In the genomic region with DNA sequence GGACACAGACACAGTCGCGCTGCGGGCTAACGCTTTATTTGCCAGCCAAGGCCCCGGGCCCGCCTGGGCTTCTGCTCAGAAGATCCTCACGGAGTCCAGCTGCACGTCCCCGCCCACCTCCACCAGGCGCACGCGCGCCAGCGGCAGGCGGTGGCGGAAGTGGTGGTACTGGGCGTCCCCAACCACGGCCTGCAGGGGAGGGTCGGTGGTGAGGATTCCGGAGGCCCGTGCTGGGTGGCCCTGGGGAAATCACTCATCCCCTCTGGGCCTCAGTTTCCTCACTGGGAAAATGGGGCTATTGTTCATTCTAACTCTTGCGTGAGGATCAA, we compare ENCODE assay signal across 16 cellular contexts. TPM values are rescaled to one million over a fixed set of nuclear protein-coding genes. Genes with fewer than 3 reads are reported as not detected.
A peak's percentile ranks its signal among the peaks of the same experiment; 100 is the strongest.
DNase-seq lines count a peak whose midpoint lies in the region; ATAC-seq, FAIRE-seq and TF ChIP-seq lines count a peak whose summit lies in the region.
"Not testable (repeated sequence)": the region's sequence is repeated elsewhere in the genome, so short reads cannot be mapped to it uniquely, and the experiment has no call there.
"Had no signal": no experiment of that assay in that cellular context is flagged by ENCODE, and none has a peak within 500 bp of the region (broad histone marks: within the 10 kb centered on the region; RNA-seq: fewer than 3 reads in every experiment).

No MANE protein-coding gene starts in this region.

- not testable (repeated sequence) for H3K9me3 Mint-ChIP-seq in WTC11; naive thymus-derived CD4-positive, alpha-beta T cell

- not testable (repeated sequence) for H3K27me3 Mint-ChIP-seq in WTC11 (ENCODE audit: low read depth); naive thymus-derived CD4-positive, alpha-beta T cell

- not testable (repeated sequence) for H3K27me3 ChIP-seq in GM12878 (replicated peaks in 1 of 2; ENCODE audit: control insufficient read depth in 2 of 2, insufficient read depth in 2 of 2, low read length in 1 of 2); heart right ventricle; naive thymus-derived CD4-positive, alpha-beta T cell (ENCODE audit: control insufficient read depth in 2 of 2, insufficient read depth in 2 of 2, low read length in 2 of 2); thoracic aorta (replicated peaks; ENCODE audit: insufficient read depth)

- FAIRE-seq in GM12878 (lab: Jason Lieb, UNC): peak; percentile 100

- ATAC-seq in GM18511 (IDR thresholded peaks at IDR 0.05; ENCODE audit: unreplicated experiment) (peak; percentile 69), HG02571 (IDR thresholded peaks at IDR 0.05; ENCODE audit: unreplicated experiment) (peak; percentile 52), HG03135 (IDR thresholded peaks at IDR 0.05; ENCODE audit: unreplicated experiment) (peak; percentile 48), WTC11 (peak; percentile 76), GM12878 (peak; percentile 89), heart right ventricle (peak; percentile 81 to 91 (median 87)), thoracic aorta (ENCODE audit: insufficient number of reproducible peaks, low FRiP score, low read depth) (peak; percentile 46)
- peak; percentile 82 for ATAC-seq in naive thymus-derived CD4-positive, alpha-beta T cell

- H3K4me3 ChIP-seq in GM12878; naive thymus-derived CD4-positive, alpha-beta T cell (ENCODE audit: low read length); thoracic aorta: not testable (repeated sequence)
- H3K4me3 ChIP-seq in heart right ventricle: peak overlapping the region in 1 of 10 donors; percentile 36

- not testable (repeated sequence) for H2AFZ ChIP-seq in GM12878 (ENCODE audit: control insufficient read depth, low read depth, low read length)

- not testable (repeated sequence) for H3K79me2 ChIP-seq in GM12878 (ENCODE audit: control insufficient read depth, insufficient read depth, low read length)

- WGBS in GM12878 (ENCODE audit: insufficient coverage, insufficient replicate concordance, low lambda C conversion rate, missing lambda C conversion rate): no CpG with 5 or more reads among the region's 22 CpGs
- WGBS in heart right ventricle, 2 donors: 18 to 36% methylated on average over 1 of the region's 22 CpGs

- TF ChIP-seq EP300 in GM12878 (IDR thresholded peaks at IDR 0.05; ENCODE audit: borderline replicate concordance in 1 of 2, control insufficient read depth in 1 of 2, low read depth in 2 of 2, low read length in 2 of 2): not testable (repeated sequence)

- not testable (repeated sequence) for H3K36me3 Mint-ChIP-seq in WTC11; naive thymus-derived CD4-positive, alpha-beta T cell

- not testable (repeated sequence) for H3K27ac Mint-ChIP-seq in WTC11; naive thymus-derived CD4-positive, alpha-beta T cell

- not testable (repeated sequence) for H3K4me3 Mint-ChIP-seq in WTC11; naive thymus-derived CD4-positive, alpha-beta T cell

- not testable (repeated sequence) for H3K4me2 ChIP-seq in GM12878 (ENCODE audit: control insufficient read depth, insufficient read depth)

- RAD21 ChIA-PET in GM12878 (lab: Charles Lee; ENCODE audit: unreplicated experiment): not testable (repeated sequence)

- not testable (repeated sequence) for H3K36me3 ChIP-seq in GM12878 (ENCODE audit: control insufficient read depth in 2 of 2, insufficient read depth in 2 of 2, low read length in 1 of 2); heart right ventricle; naive thymus-derived CD4-positive, alpha-beta T cell (ENCODE audit: control insufficient read depth in 2 of 3, insufficient read depth in 3 of 3, low read length in 3 of 3); thoracic aorta

- not testable (repeated sequence) for H3K9ac ChIP-seq in GM12878 (ENCODE audit: control insufficient read depth, insufficient read depth, low read length)

- H4K20me1 ChIP-seq in GM12878 (ENCODE audit: control insufficient read depth, insufficient read depth): not testable (repeated sequence)

- not testable (repeated sequence) for H3K9me3 ChIP-seq in GM12878 (replicated peaks; ENCODE audit: control insufficient read depth, insufficient read depth, low read length); heart right ventricle; naive thymus-derived CD4-positive, alpha-beta T cell (ENCODE audit: control insufficient read depth in 2 of 3, low read length in 3 of 3); thoracic aorta

- SMC1A ChIA-PET in GM12878 (lab: Charles Lee; ENCODE audit: uncharacterized antibody, unreplicated experiment): not testable (repeated sequence)

- not testable (repeated sequence) for H3K27ac ChIP-seq in GM12878 (ENCODE audit: control insufficient read depth, insufficient read depth); heart right ventricle; naive thymus-derived CD4-positive, alpha-beta T cell (ENCODE audit: low read depth, low read length); thoracic aorta

- not testable (repeated sequence) for TF ChIP-seq CTCF in WTC11 (IDR thresholded peaks at IDR 0.05); GM12878 (IDR thresholded peaks at IDR 0.05 in 2 of 3, conservative IDR thresholded peaks at IDR 0.05 in 1 of 3; ENCODE audit: control insufficient read depth in 2 of 3, extremely low read depth in 1 of 3, insufficient read depth in 1 of 3, low read depth in 3 of 3, low read length in 3 of 3); heart right ventricle (IDR thresholded peaks at IDR 0.05); thoracic aorta (IDR thresholded peaks at IDR 0.05)

- not testable (repeated sequence) for H3K4me1 ChIP-seq in GM12878 (ENCODE audit: control insufficient read depth, insufficient read depth, low read length); naive thymus-derived CD4-positive, alpha-beta T cell (ENCODE audit: control insufficient read depth in 2 of 2, insufficient read depth in 2 of 2, low read length in 2 of 2); thoracic aorta (ENCODE audit: control insufficient read depth in 1 of 2, low read depth in 2 of 2)
- peaks cover 0 to 12% (median 6%) of the 10 kb centered on the region in 9 donors for H3K4me1 ChIP-seq in heart right ventricle

- CTCF ChIA-PET in WTC11 (lab: Charles Lee); GM12878 (lab: Yijun Ruan, JAX); naive thymus-derived CD4-positive, alpha-beta T cell (lab: Charles Lee): not testable (repeated sequence)

- H3K4me1 Mint-ChIP-seq in WTC11: not testable (repeated sequence)
- H3K4me1 Mint-ChIP-seq in naive thymus-derived CD4-positive, alpha-beta T cell: peaks cover 0 to 10% (median 7%) of the 10 kb centered on the region in 7 donors

- not testable (repeated sequence) for DNase-seq in WTC11 (ENCODE audit: low spot score); GM12878 (ENCODE audit: low read depth, low spot score); heart right ventricle; naive thymus-derived CD4-positive, alpha-beta T cell; thoracic aorta (ENCODE audit: low spot score)

- BruUV-seq in GM12878 (replicated peaks; lab: Mats Ljungman, UMichigan): not testable (repeated sequence)

- in situ Hi-C loops in GM12878 (cut with MboI): not testable (repeated sequence)

- POLR2A ChIA-PET in WTC11 (lab: Charles Lee); GM12878 (lab: Charles Lee); naive thymus-derived CD4-positive, alpha-beta T cell (lab: Charles Lee): not testable (repeated sequence)

- TF ChIP-seq RAD21 in GM12878 (IDR thresholded peaks at IDR 0.05; ENCODE audit: insufficient read depth, low read depth, low read length): not testable (repeated sequence)

- intact Hi-C loops in GM12878 (cut with micrococcal nuclease; ENCODE audit: unreplicated experiment); heart right ventricle (cut with DNase I); naive thymus-derived CD4-positive, alpha-beta T cell (cut with micrococcal nuclease): not testable (repeated sequence)

- TF ChIP-seq POLR2A in GM12878 (IDR thresholded peaks at IDR 0.05; ENCODE audit: low read depth, low read length): not testable (repeated sequence)

RNA-seq across cellular contexts. Expression of a gene that starts 2.4 kb away (rescaled TPM):
- total RNA-seq in WTC11 (2021): 2.3 TPM in 1 of 3 replicates, not detected in the others
- not detected in 2 replicates for total RNA-seq in GM12878 (2013; cell fraction: nucleolus; rRNA removed)
- total RNA-seq in GM12878 (2014; rRNA removed): not detected in 2 replicates
- total RNA-seq in GM12878 (2014; rRNA removed; fragmentation: Illumina TruSeq; extraction: Trizol): not detected in 2 replicates
- total RNA-seq in GM12878 (2021): not detected in 2 replicates
- polyA plus RNA-seq in GM12878 (2011; ENCODE audit: low read depth): not detected
- 0.19 TPM in 1 of 2 replicates, not detected in the other for polyA plus RNA-seq in GM12878 (2011; rRNA removed)
- polyA plus RNA-seq in GM12878 (2011; cell fraction: cytosol; rRNA removed): not detected in 2 replicates
- not detected in 2 replicates for polyA plus RNA-seq in GM12878 (2011; cell fraction: nucleus; rRNA removed)
- not detected in 2 replicates for polyA plus RNA-seq in GM12878 (2012)
- not detected in 2 replicates for polyA plus RNA-seq in GM12878 (2014; fragmentation: Illumina TruSeq; extraction: Trizol)
- polyA plus RNA-seq in GM12878 (2014; fragmentation: Nextera tagmentation; extraction: Ambion mirVana): not detected
- not detected in 2 replicates for polyA plus RNA-seq in GM12878 (2014; rRNA removed)
- polyA plus RNA-seq in GM12878 (2016; fragmentation: Nextera tagmentation; extraction: Ambion mirVana): not detected
- polyA minus RNA-seq in GM12878 (2011; rRNA and poly(A)+ RNA removed): not detected in 2 replicates
- polyA minus RNA-seq in GM12878 (2011; cell fraction: cytosol; rRNA and poly(A)+ RNA removed): not detected in 2 replicates
- polyA minus RNA-seq in GM12878 (2011; cell fraction: nucleus; rRNA and poly(A)+ RNA removed): not detected in 2 replicates
- not detected for total RNA-seq in heart right ventricle
- polyA plus RNA-seq in heart right ventricle: not detected
- total RNA-seq in naive thymus-derived CD4-positive, alpha-beta T cell: not detected
- polyA plus RNA-seq in naive thymus-derived CD4-positive, alpha-beta T cell: not detected
- not detected for total RNA-seq in thoracic aorta
- total RNA-seq: adrenal gland; GM23248; left ventricle myocardium inferior; LHCN-M2; mononuclear cell; pulmonary artery endothelial cell; T-helper 2 cell treated with Interferon-gamma antibody and Interleukin-4, amounts not matched to agents 100 ng/mL and 5 ng/mL, for 36 hours; thyroid gland had no signal
- polyA plus RNA-seq: adrenal gland, GM23248 had no signal

RNA-seq across cellular contexts. Expression of a gene that starts 18.1 kb away (rescaled TPM):
- total RNA-seq in WTC11 (2021) (1.2 to 3.7 TPM (median 2.7 TPM) in 3 replicates), GM12878 (2014; rRNA removed) (not detected in 2 replicates), GM12878 (2014; rRNA removed; fragmentation: Illumina TruSeq; extraction: Trizol) (not detected in 2 replicates), GM12878 (2021) (not detected in 2 replicates), heart right ventricle (under 1 TPM in 1 of 10 donors, not detected in 9; 0.60 TPM), thoracic aorta (1 to 10 TPM in 1 of 2 donors, not detected in 1; 2.0 TPM)
- total RNA-seq in GM12878 (2013; cell fraction: nucleolus; rRNA removed): not detected in 2 replicates
- not detected for polyA plus RNA-seq in GM12878 (2011; ENCODE audit: low read depth)
- polyA plus RNA-seq in GM12878 (2011; rRNA removed) (not detected in 2 replicates), GM12878 (2014; fragmentation: Illumina TruSeq; extraction: Trizol) (not detected in 2 replicates), GM12878 (2014; fragmentation: Nextera tagmentation; extraction: Ambion mirVana) (not detected), GM12878 (2014; rRNA removed) (not detected in 2 replicates), GM12878 (2016; fragmentation: Nextera tagmentation; extraction: Ambion mirVana) (not detected), heart right ventricle (under 1 TPM in 1 of 2 donors, not detected in 1; 0.19 TPM)
- not detected in 2 replicates for polyA plus RNA-seq in GM12878 (2011; cell fraction: cytosol; rRNA removed)
- not detected in 2 replicates for polyA plus RNA-seq in GM12878 (2011; cell fraction: nucleus; rRNA removed)
- polyA plus RNA-seq in GM12878 (2012): not detected in 2 replicates
- not detected in 2 replicates for polyA minus RNA-seq in GM12878 (2011; rRNA and poly(A)+ RNA removed)
- polyA minus RNA-seq in GM12878 (2011; cell fraction: cytosol; rRNA and poly(A)+ RNA removed): not detected in 2 replicates
- not detected in 2 replicates for polyA minus RNA-seq in GM12878 (2011; cell fraction: nucleus; rRNA and poly(A)+ RNA removed)
- total RNA-seq in naive thymus-derived CD4-positive, alpha-beta T cell: not detected
- not detected for polyA plus RNA-seq in naive thymus-derived CD4-positive, alpha-beta T cell
- total RNA-seq: adrenal gland; GM23248; left ventricle myocardium inferior; LHCN-M2; mononuclear cell; pulmonary artery endothelial cell; T-helper 2 cell treated with Interferon-gamma antibody and Interleukin-4, amounts not matched to agents 100 ng/mL and 5 ng/mL, for 36 hours; thyroid gland had no signal
- polyA plus RNA-seq: GM23248 had no signal

RNA-seq across cellular contexts. Expression of a gene that starts 26.6 kb away (rescaled TPM):
- 9.6 to 9.9 TPM (median 9.8 TPM) in 3 replicates for total RNA-seq in WTC11 (2021)
- 9.3 and 10.9 TPM in 2 replicates for total RNA-seq in GM12878 (2013; cell fraction: nucleolus; rRNA removed)
- total RNA-seq in GM12878 (2014; rRNA removed): 2.8 and 4.1 TPM in 2 replicates
- 1.5 and 1.7 TPM in 2 replicates for total RNA-seq in GM12878 (2014; rRNA removed; fragmentation: Illumina TruSeq; extraction: Trizol)
- total RNA-seq in GM12878 (2021): 3.0 and 5.1 TPM in 2 replicates
- 4.9 TPM for polyA plus RNA-seq in GM12878 (2011; ENCODE audit: low read depth)
- polyA plus RNA-seq in GM12878 (2011; rRNA removed): 1.7 and 2.0 TPM in 2 replicates
- 2.8 and 3.4 TPM in 2 replicates for polyA plus RNA-seq in GM12878 (2011; cell fraction: cytosol; rRNA removed)
- polyA plus RNA-seq in GM12878 (2011; cell fraction: nucleus; rRNA removed): 29.8 and 48.9 TPM in 2 replicates
- polyA plus RNA-seq in GM12878 (2012): 8.1 and 12.4 TPM in 2 replicates
- polyA plus RNA-seq in GM12878 (2014; fragmentation: Illumina TruSeq; extraction: Trizol): 2.7 and 3.1 TPM in 2 replicates
- 1 to 10 TPM; 1.2 to 2.0 TPM for polyA plus RNA-seq in GM12878 (2014; fragmentation: Nextera tagmentation; extraction: Ambion mirVana)
- 4.6 and 7.3 TPM in 2 replicates for polyA plus RNA-seq in GM12878 (2014; rRNA removed)
- polyA plus RNA-seq in GM12878 (2016; fragmentation: Nextera tagmentation; extraction: Ambion mirVana): 1 to 10 TPM in 1 of 2 experiments, under 1 TPM in 1; 0.64 to 1.9 TPM
- 0.51 and 0.62 TPM in 2 replicates for polyA minus RNA-seq in GM12878 (2011; rRNA and poly(A)+ RNA removed)
- polyA minus RNA-seq in GM12878 (2011; cell fraction: cytosol; rRNA and poly(A)+ RNA removed): not detected in 2 replicates
- polyA minus RNA-seq in GM12878 (2011; cell fraction: nucleus; rRNA and poly(A)+ RNA removed): 1.7 TPM in 2 replicates
- 1 to 10 TPM in 2 of 10 donors, under 1 TPM in 8; 0.15 to 1.5 (median 0.59) TPM for total RNA-seq in heart right ventricle
- polyA plus RNA-seq in heart right ventricle: 1 to 10 TPM; 1.1 to 3.6 TPM
- 1 to 10 TPM; 2.5 to 5.1 (median 2.7) TPM for total RNA-seq in naive thymus-derived CD4-positive, alpha-beta T cell
- under 1 TPM in 1 of 2 donors, not detected in 1; 0.84 TPM for polyA plus RNA-seq in naive thymus-derived CD4-positive, alpha-beta T cell
- total RNA-seq in thoracic aorta: 1 to 10 TPM in 1 of 2 donors, under 1 TPM in 1; 0.81 to 2.1 TPM
- total RNA-seq: LHCN-M2 had no signal

RNA-seq across cellular contexts. Expression of a gene that starts 41.8 kb away (rescaled TPM):
- 1.1 to 1.5 TPM (median 1.4 TPM) in 3 replicates for total RNA-seq in WTC11 (2021)
- 0.71 and 0.75 TPM in 2 replicates for total RNA-seq in GM12878 (2013; cell fraction: nucleolus; rRNA removed)
- total RNA-seq in GM12878 (2014; rRNA removed): 0.44 TPM in 1 of 2 replicates, not detected in the other
- total RNA-seq in GM12878 (2014; rRNA removed; fragmentation: Illumina TruSeq; extraction: Trizol): not detected in 2 replicates
- total RNA-seq in GM12878 (2021): 2.1 and 2.7 TPM in 2 replicates
- polyA plus RNA-seq in GM12878 (2011; ENCODE audit: low read depth): not detected
- 0.27 and 0.35 TPM in 2 replicates for polyA plus RNA-seq in GM12878 (2011; rRNA removed)
- 0.09 and 0.25 TPM in 2 replicates for polyA plus RNA-seq in GM12878 (2011; cell fraction: cytosol; rRNA removed)
- polyA plus RNA-seq in GM12878 (2011; cell fraction: nucleus; rRNA removed): 1.4 and 1.9 TPM in 2 replicates
- polyA plus RNA-seq in GM12878 (2012): 0.17 and 0.46 TPM in 2 replicates
- polyA plus RNA-seq in GM12878 (2014; fragmentation: Illumina TruSeq; extraction: Trizol): 0.24 TPM in 1 of 2 replicates, not detected in the other
- polyA plus RNA-seq in GM12878 (2014; fragmentation: Nextera tagmentation; extraction: Ambion mirVana): under 1 TPM in 1 of 2 experiments, not detected in 1; 0.15 TPM
- 0.06 and 0.13 TPM in 2 replicates for polyA plus RNA-seq in GM12878 (2014; rRNA removed)
- polyA plus RNA-seq in GM12878 (2016; fragmentation: Nextera tagmentation; extraction: Ambion mirVana): under 1 TPM in 1 of 2 experiments, not detected in 1; 0.28 TPM
- polyA minus RNA-seq in GM12878 (2011; rRNA and poly(A)+ RNA removed): 0.72 and 1.3 TPM in 2 replicates
- not detected in 2 replicates for polyA minus RNA-seq in GM12878 (2011; cell fraction: cytosol; rRNA and poly(A)+ RNA removed)
- polyA minus RNA-seq in GM12878 (2011; cell fraction: nucleus; rRNA and poly(A)+ RNA removed): 0.24 and 0.29 TPM in 2 replicates
- total RNA-seq in heart right ventricle: 1 to 10 TPM in 2 of 10 donors, under 1 TPM in 6, not detected in 2; 0.16 to 2.0 (median 0.81) TPM
- 1 to 10 TPM in 1 of 2 donors, under 1 TPM in 1; 0.30 to 2.6 TPM for polyA plus RNA-seq in heart right ventricle
- 1 to 10 TPM; 2.3 to 9.8 (median 7.2) TPM for total RNA-seq in naive thymus-derived CD4-positive, alpha-beta T cell
- polyA plus RNA-seq in naive thymus-derived CD4-positive, alpha-beta T cell: under 1 TPM; 0.13 to 0.31 TPM
- total RNA-seq in thoracic aorta: 1 to 10 TPM in 1 of 2 donors, not detected in 1; 3.5 TPM
- total RNA-seq: GM23248, LHCN-M2, pulmonary artery endothelial cell had no signal
